ENCODE assay signal across 16 cellular contexts in the genomic region with DNA sequence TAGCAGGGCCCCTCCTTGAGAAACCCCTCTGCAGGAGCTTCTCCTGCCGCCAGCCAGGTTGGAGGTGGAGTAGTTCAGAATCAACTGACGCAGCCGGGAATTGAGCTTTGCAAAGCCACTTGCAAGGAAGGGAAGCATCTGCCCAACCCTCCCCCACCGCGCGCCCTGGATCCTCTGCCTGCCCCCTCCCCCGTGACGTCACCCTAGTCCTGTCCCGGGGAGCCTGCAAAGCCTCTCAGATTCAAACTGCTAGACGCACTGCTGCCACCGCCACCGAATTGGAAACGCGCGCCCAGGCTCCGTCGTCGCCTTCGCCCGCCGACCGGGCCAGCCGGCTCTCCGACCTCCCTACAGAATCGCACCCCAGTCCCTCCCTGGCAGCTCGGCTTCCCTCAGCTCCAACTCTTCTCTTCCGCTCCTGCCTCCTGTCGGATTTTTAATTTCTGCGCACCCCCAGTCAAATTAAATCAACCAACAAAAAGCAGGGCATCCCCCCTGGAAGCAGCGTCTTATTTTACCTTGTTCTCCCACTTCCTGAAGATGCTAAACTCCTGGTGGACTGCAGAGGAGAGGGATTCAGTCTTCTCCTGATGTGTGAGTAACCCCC.
DNase-seq lines count a peak whose midpoint lies in the region; ATAC-seq lines count a peak whose summit lies in the region.
"Had no signal": no experiment of that assay in that cellular context is flagged by ENCODE, and none has a peak within 500 bp of the region (broad histone marks: within the 10 kb centered on the region; RNA-seq: fewer than 3 reads in every experiment).

No MANE protein-coding gene starts in this region.

- ATAC-seq in HG02981 (IDR thresholded peaks at IDR 0.05; ENCODE audit: unreplicated experiment) (no peak), GM21423 (IDR thresholded peaks at IDR 0.05; ENCODE audit: unreplicated experiment) (no peak), HG03571 (IDR thresholded peaks at IDR 0.05; ENCODE audit: unreplicated experiment) (no peak)
- ATAC-seq: esophagus mucosa; right lobe of liver; stimulated activated memory B cell treated with anti-CD40 and anti-IgM and Interleukin-4, amounts not matched to agents 10 μg/mL and 1 μg/mL and 100 μg/mL, for 72 hours had no signal

- peak overlapping the region; percentile 62 for H3K27ac ChIP-seq in layer of hippocampus (ENCODE audit: low read depth, low read length)
- H3K27ac ChIP-seq: right lobe of liver, SJSA1 had no signal

- no peaks in the 10 kb centered on the region for H3K27me3 ChIP-seq in layer of hippocampus (ENCODE audit: control insufficient read depth, insufficient read depth, low read length)
- H3K27me3 ChIP-seq: SJSA1 had no signal

- DNase-seq in NCI-H1105 (lab: John Stamatoyannopoulos, UW), result peak; percentile 12
- DNase-seq in cerebellar nuclear complex (lab: John Stamatoyannopoulos, UW), result peak; percentile 2
- DNase-seq in superior temporal gyrus (ENCODE audit: extremely low spot score), result peak; percentile 62
- DNase-seq: activated CD8-positive, alpha-beta memory T cell treated with anti-CD3 and anti-CD28 coated beads for 24 hours; activated gamma-delta T cell; COR-L47; MM.1S; stimulated activated CD4-positive, alpha-beta T cell treated with anti-CD3 and anti-CD28 coated beads, Interleukin-4, amount 100 ng/mL, for 4 hours had no signal

Comparison
In these comparisons a context has a peak if more than half of its experiments do, and no peak if none do; other contexts are left out.
1. DNase-seq: peak in every context shown above with its lines; median percentile 62 in superior temporal gyrus; 12 in NCI-H1105; 2 in cerebellar nuclear complex.